8 cellular contexts compared by ENCODE assay signal in genomic region chr11:128859563-128860441, GRCh38. TPM values are rescaled to one million over a fixed set of nuclear protein-coding genes. Genes with fewer than 3 reads are reported as not detected.
DNase-seq lines count a peak whose midpoint lies in the region; ATAC-seq and TF ChIP-seq lines count a peak whose summit lies in the region.

No MANE protein-coding gene starts in this region.

- H3K36me3 ChIP-seq in ovary (no peaks in the 10 kb centered on the region), tibial artery (no peaks in the 10 kb centered on the region)

- H3K27me3 ChIP-seq in ovary (no peaks in the 10 kb centered on the region), tibial artery (peaks cover 0 to 6% of the 10 kb centered on the region in 2 donors)

- DNase-seq in NCI-H774 (lab: John Stamatoyannopoulos, UW) (peak; percentile 38), fibroblast of pulmonary artery (ENCODE audit: low read depth) (peak; percentile 73), ovary (peak; percentile 41 to 78 (median 57)), tibial artery (peak; percentile 72 to 75), NCI-H524 treated with DMSO at 0.1 percent for 48 hours (lab: John Stamatoyannopoulos, UW) (no peak)
- peak; percentile 95 for DNase-seq in activated CD8-positive, alpha-beta memory T cell treated with anti-CD3 and anti-CD28 coated beads, Interleukin-2, amount 50 U/mL, for 48 hours

- H3K9me3 ChIP-seq in ovary (no peaks in the 10 kb centered on the region), tibial artery (no peaks in the 10 kb centered on the region)

- intact Hi-C loops in ovary (cut with DNase I), result no loop called here
- intact Hi-C loops in tibial artery (cut with DNase I; ENCODE audit: low total_unique reads), result no loop called here

- ATAC-seq in GM18519 (IDR thresholded peaks at IDR 0.05; ENCODE audit: low FRiP score, unreplicated experiment), result peak; percentile 92
- ATAC-seq in HG02798 (IDR thresholded peaks at IDR 0.05; ENCODE audit: poor library complexity, unreplicated experiment), result peak; percentile 90

- H3K4me3 ChIP-seq in fibroblast of pulmonary artery (replicated peaks; ENCODE audit: low read depth, low read length) (no peak overlapping the region), ovary (no peak overlapping the region), tibial artery (no peak overlapping the region)

- 24 to 36% (median 27%) methylated on average over 33 of the region's 33 CpGs for WGBS in ovary, 3 donors

- TF ChIP-seq EP300 in ovary (IDR thresholded peaks at IDR 0.05), result no peak

- TF ChIP-seq POLR2A in ovary (IDR thresholded peaks at IDR 0.05), result no peak

- no peak overlapping the region for H3K27ac ChIP-seq in ovary
- H3K27ac ChIP-seq in tibial artery, result no peak overlapping the region

- TF ChIP-seq CTCF in fibroblast of pulmonary artery (IDR thresholded peaks at IDR 0.05; ENCODE audit: low read length, missing control alignments), result peak; percentile 80
- TF ChIP-seq CTCF in ovary (IDR thresholded peaks at IDR 0.05), result peak in 2 of 3 donors; percentile 40 to 68
- peak; percentile 77 to 88 for TF ChIP-seq CTCF in tibial artery (IDR thresholded peaks at IDR 0.05)

- H3K4me1 ChIP-seq in ovary (ENCODE audit: insufficient read depth), result peaks cover 6% of the 10 kb centered on the region
- no peaks in the 10 kb centered on the region for H3K4me1 ChIP-seq in tibial artery

RNA-seq across cellular contexts. Expression of gene KCNJ1, which starts 7.3 kb away (rescaled TPM):
- under 1 TPM in 1 of 7 donors, not detected in 6; 0.48 TPM for total RNA-seq in ovary
- not detected for polyA plus RNA-seq in ovary

RNA-seq across cellular contexts. Expression of gene KCNJ5, which starts 31.4 kb away (rescaled TPM):
- total RNA-seq in ovary, result 1 to 10 TPM in 5 of 7 donors, under 1 TPM in 2; 0.72 to 2.8 (median 2.0) TPM
- 1 to 10 TPM in 1 of 2 donors, under 1 TPM in 1; 0.42 to 3.7 TPM for polyA plus RNA-seq in ovary
